In genomic region chr4:7042697-7043464, GRCh38 we compare ENCODE assay signal across 8 cellular contexts. TPM values are rescaled to one million over a fixed set of nuclear protein-coding genes. Genes with fewer than 3 reads are reported as not detected.
DNase-seq lines count a peak whose midpoint lies in the region; ATAC-seq, FAIRE-seq and TF ChIP-seq lines count a peak whose summit lies in the region.

TSS of gene TADA2B (plus strand) at chr4:7043372. CDS start at chr4:7043580, 208 bp downstream.

- no peaks in the 10 kb centered on the region for H3K9me3 ChIP-seq in smooth muscle cell (replicated peaks; ENCODE audit: low read depth)

- H3K4me3 ChIP-seq in WI38 (ENCODE audit: low read depth, low read length) (peak within 1 kb of the TSS; percentile 74), bronchial epithelial cell (ENCODE audit: low read depth, low read length) (peak within 1 kb of the TSS; percentile 96), smooth muscle cell (peak within 1 kb of the TSS; percentile 97)

- peak within 1 kb of the TSS; percentile 97 for H3K4me2 ChIP-seq in smooth muscle cell

- H3K27me3 ChIP-seq in bronchial epithelial cell (ENCODE audit: control insufficient read depth, insufficient read depth, low read length), result no peaks in the 10 kb centered on the region
- H3K27me3 ChIP-seq in smooth muscle cell (ENCODE audit: low read depth), result no peaks in the 10 kb centered on the region

- TF ChIP-seq CTCF in WI38 (IDR thresholded peaks at IDR 0.05; ENCODE audit: low read depth, low read length), result no peak
- TF ChIP-seq CTCF in bronchial epithelial cell (IDR thresholded peaks at IDR 0.05; ENCODE audit: insufficient read depth, low read length, severe bottlenecking), result peak; percentile 25
- TF ChIP-seq CTCF in smooth muscle cell (IDR thresholded peaks at IDR 0.05; ENCODE audit: borderline replicate concordance, insufficient read depth, poor library complexity, severe bottlenecking), result peak; percentile 17

- peak within 1 kb of the TSS; percentile 84 for H3K9ac ChIP-seq in smooth muscle cell (ENCODE audit: low read depth)

- WGBS in smooth muscle cell (ENCODE audit: low lambda C conversion rate), result under 1% methylated on average over 62 of the region's 106 CpGs

- peaks cover 2% of the 10 kb centered on the region for H3K36me3 ChIP-seq in bronchial epithelial cell (ENCODE audit: control insufficient read depth, insufficient read depth, low read length)
- no peaks in the 10 kb centered on the region for H3K36me3 ChIP-seq in smooth muscle cell (ENCODE audit: low read depth)

- ATAC-seq in GM18907 (IDR thresholded peaks at IDR 0.05; ENCODE audit: unreplicated experiment) (peak; percentile 80), HG03159 (IDR thresholded peaks at IDR 0.05; ENCODE audit: unreplicated experiment) (peak; percentile 71)

- H3K4me1 ChIP-seq in smooth muscle cell (ENCODE audit: low read depth), result peaks cover 17% of the 10 kb centered on the region

- H3K79me2 ChIP-seq in smooth muscle cell (ENCODE audit: low read depth), result peaks cover 44% of the 10 kb centered on the region

- peak within 1 kb of the TSS; percentile 91 for H2AFZ ChIP-seq in smooth muscle cell (ENCODE audit: low read depth)

- peak; percentile 100 for DNase-seq in AG08395 (ENCODE audit: low spot score)
- DNase-seq in NCI-H2227 (lab: John Stamatoyannopoulos, UW; ENCODE audit: unreplicated experiment), result peak; percentile 97
- peak; percentile 89 for DNase-seq in bronchial epithelial cell (ENCODE audit: low read depth)
- peak; percentile 100 for DNase-seq in iPS-NIHi7 (ENCODE audit: extremely low spot score)
- peak; percentile 90 for DNase-seq in smooth muscle cell (lab: John Stamatoyannopoulos, UW; ENCODE audit: unreplicated experiment)

- peaks cover 41% of the 10 kb centered on the region for H4K20me1 ChIP-seq in smooth muscle cell (ENCODE audit: low read depth)

- H3K27ac ChIP-seq in smooth muscle cell (ENCODE audit: low read depth), result peak within 1 kb of the TSS; percentile 85

- no peak for FAIRE-seq in bronchial epithelial cell (lab: Jason Lieb, UNC)

- H3F3A ChIP-seq in smooth muscle cell (ENCODE audit: low read depth), result peaks cover 5% of the 10 kb centered on the region

RNA-seq across cellular contexts. Expression of gene TADA2B, which starts in this region (rescaled TPM):
- total RNA-seq in bronchial epithelial cell (12.1 and 14.6 TPM in 2 replicates), smooth muscle cell (6.3 and 9.2 TPM in 2 replicates)
- polyA plus RNA-seq in smooth muscle cell, result 9.1 and 9.9 TPM in 2 replicates

Comparison
In these comparisons a context has a peak if more than half of its experiments do, and no peak if none do; other contexts are left out.
1. Peak in every context shown above with its lines: DNase-seq, ATAC-seq, H3K4me3 ChIP-seq and H3K27ac ChIP-seq.